22 cellular contexts compared by ENCODE assay signal in the genomic region with DNA sequence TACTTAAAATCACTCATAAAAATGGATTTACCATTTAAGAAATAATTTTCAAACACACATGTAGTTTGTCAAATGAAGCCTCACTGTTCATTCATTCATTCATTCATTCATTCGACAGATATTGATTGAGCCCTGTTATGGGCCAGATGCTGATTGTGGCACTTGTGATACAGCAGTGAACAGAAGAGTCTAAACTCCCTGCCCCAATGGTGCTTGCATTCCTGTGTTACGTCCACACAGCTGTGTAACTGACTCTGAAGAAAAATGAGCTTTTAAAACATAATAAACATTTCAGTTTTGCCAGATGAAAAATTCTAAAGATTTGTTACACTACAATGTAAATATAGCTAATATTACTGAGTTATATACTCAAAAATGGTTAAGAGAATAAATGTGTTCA. TPM values are rescaled to one million over a fixed set of nuclear protein-coding genes. Genes with fewer than 3 reads are reported as not detected.
A peak's percentile ranks its signal among the peaks of the same experiment; 100 is the strongest.
DNase-seq lines count a peak whose midpoint lies in the region; ATAC-seq and TF ChIP-seq lines count a peak whose summit lies in the region.
"Had no signal": no experiment of that assay in that cellular context is flagged by ENCODE, and none has a peak within 500 bp of the region (broad histone marks: within the 10 kb centered on the region; RNA-seq: fewer than 3 reads in every experiment).

No MANE protein-coding gene starts in this region.

- H3K9me2 ChIP-seq in OCI-LY7 (ENCODE audit: insufficient read depth, low read length): no peaks in the 10 kb centered on the region

- no peaks in the 10 kb centered on the region for H3K27me3 Mint-ChIP-seq in activated naive CD4-positive, alpha-beta T cell treated with anti-CD3 and anti-CD28 coated beads, Interleukin-2, amount 10 ng/mL, durations not matched to agents 7 days and 5 days
- no peaks in the 10 kb centered on the region for H3K27me3 Mint-ChIP-seq in activated naive CD8-positive, alpha-beta T cell treated with anti-CD3 and anti-CD28 coated beads, Interleukin-2, amount 50 U/mL, for 24 hours
- no peaks in the 10 kb centered on the region for H3K27me3 Mint-ChIP-seq in stimulated activated naive CD8-positive, alpha-beta T cell treated with anti-CD3 and anti-CD28 coated beads, Interleukin-15, amount 100 ng/mL, for 72 hours

- CTCF ChIA-PET in activated naive CD4-positive, alpha-beta T cell treated with anti-CD3 and anti-CD28 coated beads, Interleukin-2, amount 10 ng/mL, durations not matched to agents 7 days and 5 days (lab: Charles Lee): interaction anchor here (0.6 to 1.6 kb wide), 4 partner anchors 21 to 226 kb away, joined by 3 to 6 read pairs (median 4); no protein-coding TSS in a partner anchor
- CTCF ChIA-PET in OCI-LY7 (lab: Charles Lee; ENCODE audit: unreplicated experiment): interaction anchor here (0.9 kb wide), 1 partner anchor 35 kb away, joined by 3 read pairs; no protein-coding TSS in a partner anchor

- no TSS peak for BruUV-seq in OCI-LY7 (replicated peaks; lab: Mats Ljungman, UMichigan)

- H3K4me1 Mint-ChIP-seq in activated naive CD4-positive, alpha-beta T cell treated with anti-CD3 and anti-CD28 coated beads, Interleukin-2, amount 10 ng/mL, durations not matched to agents 7 days and 5 days: peaks cover 64% of the 10 kb centered on the region
- H3K4me1 Mint-ChIP-seq in activated naive CD8-positive, alpha-beta T cell treated with anti-CD3 and anti-CD28 coated beads, Interleukin-2, amount 50 U/mL, for 24 hours: peaks cover 95% of the 10 kb centered on the region
- H3K4me1 Mint-ChIP-seq in stimulated activated naive CD8-positive, alpha-beta T cell treated with anti-CD3 and anti-CD28 coated beads, Interleukin-15, amount 100 ng/mL, for 72 hours: peaks cover 79% of the 10 kb centered on the region

- peaks cover 57% of the 10 kb centered on the region for H3K36me3 Mint-ChIP-seq in activated naive CD4-positive, alpha-beta T cell treated with anti-CD3 and anti-CD28 coated beads, Interleukin-2, amount 10 ng/mL, durations not matched to agents 7 days and 5 days
- peaks cover 82% of the 10 kb centered on the region for H3K36me3 Mint-ChIP-seq in activated naive CD8-positive, alpha-beta T cell treated with anti-CD3 and anti-CD28 coated beads, Interleukin-2, amount 50 U/mL, for 24 hours (ENCODE audit: low read depth)

- peaks cover 6% of the 10 kb centered on the region for H3K9me3 Mint-ChIP-seq in activated naive CD4-positive, alpha-beta T cell treated with anti-CD3 and anti-CD28 coated beads, Interleukin-2, amount 10 ng/mL, durations not matched to agents 7 days and 5 days
- peaks cover 7% of the 10 kb centered on the region for H3K9me3 Mint-ChIP-seq in activated naive CD8-positive, alpha-beta T cell treated with anti-CD3 and anti-CD28 coated beads, Interleukin-2, amount 50 U/mL, for 24 hours
- peaks cover 9 to 10% of the 10 kb centered on the region in 2 donors for H3K9me3 Mint-ChIP-seq in stimulated activated naive CD8-positive, alpha-beta T cell treated with anti-CD3 and anti-CD28 coated beads, Interleukin-15, amount 100 ng/mL, for 72 hours

- H3K27ac Mint-ChIP-seq in activated naive CD4-positive, alpha-beta T cell treated with anti-CD3 and anti-CD28 coated beads, Interleukin-2, amount 10 ng/mL, durations not matched to agents 7 days and 5 days: peak overlapping the region; percentile 86
- peak overlapping the region; percentile 99 for H3K27ac Mint-ChIP-seq in activated naive CD8-positive, alpha-beta T cell treated with anti-CD3 and anti-CD28 coated beads, Interleukin-2, amount 50 U/mL, for 24 hours
- H3K27ac Mint-ChIP-seq in stimulated activated naive CD8-positive, alpha-beta T cell treated with anti-CD3 and anti-CD28 coated beads, Interleukin-15, amount 100 ng/mL, for 72 hours: peak overlapping the region; percentile 98 to 99

- H3K79me2 ChIP-seq in OCI-LY7 (ENCODE audit: insufficient read depth, low read depth, low read length): peaks cover 96% of the 10 kb centered on the region

- H3K27ac ChIP-seq in OCI-LY7 (ENCODE audit: low read depth, low read length, poor library complexity, severe bottlenecking): peak overlapping the region; percentile 84
- H3K27ac ChIP-seq: left ventricle myocardium inferior, suprapubic skin had no signal

- no peaks in the 10 kb centered on the region; the same call in 1 of the 2 replicates for H3K9me3 ChIP-seq in OCI-LY7 (ENCODE audit: low read length)
- H3K9me3 ChIP-seq: HAP-1, left ventricle myocardium inferior, suprapubic skin had no signal

- H3K4me3 Mint-ChIP-seq in activated naive CD4-positive, alpha-beta T cell treated with anti-CD3 and anti-CD28 coated beads, Interleukin-2, amount 10 ng/mL, durations not matched to agents 7 days and 5 days: no peak overlapping the region
- H3K4me3 Mint-ChIP-seq in activated naive CD8-positive, alpha-beta T cell treated with anti-CD3 and anti-CD28 coated beads, Interleukin-2, amount 50 U/mL, for 24 hours: peak overlapping the region; percentile 76
- peak overlapping the region; percentile 73 to 74 for H3K4me3 Mint-ChIP-seq in stimulated activated naive CD8-positive, alpha-beta T cell treated with anti-CD3 and anti-CD28 coated beads, Interleukin-15, amount 100 ng/mL, for 72 hours

- peak overlapping the region; percentile 60 for H3K4me2 ChIP-seq in OCI-LY7 (ENCODE audit: low read length)

- H3K4me1 ChIP-seq in OCI-LY7 (ENCODE audit: insufficient read depth, low read length, poor library complexity, severe bottlenecking): peaks cover 65% of the 10 kb centered on the region
- H3K4me1 ChIP-seq: HAP-1, left ventricle myocardium inferior, suprapubic skin had no signal

- POLR2A ChIA-PET in OCI-LY7 (lab: Charles Lee): interaction anchor here (0.5 to 1.9 kb wide), 6 partner anchors 23 to 133 kb away, joined by 3 to 6 read pairs (median 4); no protein-coding TSS in a partner anchor

- H3K36me3 ChIP-seq in OCI-LY7 (ENCODE audit: insufficient read depth, low read length): peaks cover 81% of the 10 kb centered on the region
- H3K36me3 ChIP-seq: HAP-1, left ventricle myocardium inferior, suprapubic skin had no signal

- TF ChIP-seq CTCF in OCI-LY7 (conservative IDR thresholded peaks at IDR 0.05; ENCODE audit: low read length): no peak

- ATAC-seq in activated naive CD8-positive, alpha-beta T cell treated with anti-CD3 and anti-CD28 coated beads, Interleukin-2, amount 50 U/mL, for 24 hours: no peak
- no peak for ATAC-seq in stimulated activated naive CD8-positive, alpha-beta T cell treated with anti-CD3 and anti-CD28 coated beads, Interleukin-15, amount 100 ng/mL, for 72 hours
- ATAC-seq in HG02798 (IDR thresholded peaks at IDR 0.05; ENCODE audit: poor library complexity, unreplicated experiment): no peak
- no peak for ATAC-seq in left colon
- ATAC-seq: K562, sciatic nerve had no signal

- intact Hi-C loops in OCI-LY7 (cut with micrococcal nuclease; ENCODE audit: unreplicated experiment) (loop anchor here (2.0 to 10.0 kb wide), 2 partner anchors 18 to 1746 kb away; no protein-coding TSS in a partner anchor), left colon (cut with DNase I, micrococcal nuclease) (no loop called here)

- no peak overlapping the region for H2AFZ ChIP-seq in OCI-LY7 (ENCODE audit: low read length)

- peaks cover 6% of the 10 kb centered on the region; the same call in 1 of the 2 replicates for H4K20me1 ChIP-seq in OCI-LY7 (ENCODE audit: insufficient read depth, low read length)

- no peak for DNase-seq in activated naive CD4-positive, alpha-beta T cell treated with anti-CD3 and anti-CD28 coated beads, Interleukin-2, amount 10 ng/mL, durations not matched to agents 7 days and 5 days
- no peak for DNase-seq in activated naive CD4-positive, alpha-beta T cell treated with Interleukin-2 at 50 U/mL for 16 hours
- DNase-seq in OCI-LY7 (ENCODE audit: low spot score): no peak
- no peak for DNase-seq in activated naive CD8-positive, alpha-beta T cell treated with anti-CD3 and anti-CD28 coated beads, Interleukin-2, amount 50 U/mL, for 24 hours
- DNase-seq in stimulated activated naive CD8-positive, alpha-beta T cell treated with anti-CD3 and anti-CD28 coated beads, Interleukin-15, amount 100 ng/mL, for 72 hours: no peak
- DNase-seq in left colon: no peak
- DNase-seq: activated CD4-positive, CD25-positive, alpha-beta regulatory T cell; cerebellar nuclear complex; DMS153; erythroblast; foreskin fibroblast; GDM1; left ventricle myocardium inferior; NCI-H1436 treated with DMSO at 0.1 percent for 48 hours; NCI-H510A treated with DMSO at 0.1 percent for 48 hours; RPMI8226; stimulated activated CD8-positive, alpha-beta memory T cell treated with anti-CD3 and anti-CD28 coated beads, Interleukin-4, amount 100 ng/mL, for 48 hours had no signal

- peak overlapping the region; percentile 39 for H3K4me3 ChIP-seq in OCI-LY7 (ENCODE audit: low read depth, low read length, poor library complexity, severe bottlenecking)
- H3K4me3 ChIP-seq: HAP-1, K562, left ventricle myocardium inferior, suprapubic skin had no signal

RNA-seq across cellular contexts. Expression of gene BACH2, which starts 46.2 kb away (rescaled TPM):
- 92.0 and 95.7 TPM in 2 replicates for total RNA-seq in OCI-LY7 (2014; rRNA removed; shearing (Covaris generic))
- total RNA-seq in OCI-LY7 (2022): 163 and 265 TPM in 2 replicates
- 1 to 10 TPM in 1 of 2 donors, under 1 TPM in 1; 0.67 to 1.3 TPM for total RNA-seq in left colon

Comparison
In these comparisons a context has a peak if more than half of its experiments do, and no peak if none do; other contexts are left out.
1. RNA of gene BACH2, which starts 46.2 kb away (total RNA-seq): 92.0 to 265 TPM in OCI-LY7; 0.67 to 1.3 TPM in left colon; every median in the first group is over 10 times any median in the second.
2. Peak in every context shown above with its lines, with median percentiles within 50 percentile points of each other: H3K27ac Mint-ChIP-seq.